In the genomic region with DNA sequence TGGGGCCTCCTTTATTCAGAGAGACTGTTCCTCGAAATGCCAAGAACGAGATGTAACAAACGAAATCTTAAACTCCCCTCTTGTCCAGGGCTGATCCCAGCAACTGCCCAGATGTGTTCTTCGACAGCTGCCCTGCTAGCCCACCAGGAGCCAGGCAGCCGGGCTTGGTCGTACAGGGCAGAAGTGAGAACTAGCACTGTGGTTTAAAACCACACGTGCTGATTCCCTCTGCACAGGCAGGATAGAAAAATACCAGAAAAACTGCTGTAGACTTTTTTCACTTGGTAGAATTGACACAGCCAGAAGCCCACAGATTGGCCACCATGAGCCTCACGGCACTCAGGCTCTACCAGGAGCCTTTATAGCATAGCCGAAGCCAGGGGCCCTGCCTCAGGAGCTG, we compare ENCODE assay signal across 20 cellular contexts. TPM values are rescaled to one million over a fixed set of nuclear protein-coding genes. Genes with fewer than 3 reads are reported as not detected.
DNase-seq lines count a peak whose midpoint lies in the region; ATAC-seq lines count a peak whose summit lies in the region.
"Had no signal": no experiment of that assay in that cellular context is flagged by ENCODE, and none has a peak within 500 bp of the region (broad histone marks: within the 10 kb centered on the region; RNA-seq: fewer than 3 reads in every experiment).

No MANE protein-coding gene starts in this region.

- peaks cover 45% of the 10 kb centered on the region for H3K36me3 ChIP-seq in CD4-positive, CD25-positive, alpha-beta regulatory T cell (ENCODE audit: control insufficient read depth, insufficient read depth, low read length)

- POLR2A ChIA-PET in activated CD4-positive, alpha-beta memory T cell treated with anti-CD3 and anti-CD28 coated beads for 36 hours (lab: Charles Lee) = no interaction called here

- H3K9me3 ChIP-seq in CD4-positive, CD25-positive, alpha-beta regulatory T cell (ENCODE audit: control insufficient read depth in 2 of 2, low read length in 2 of 2) = no peaks in the 10 kb centered on the region
- H3K9me3 ChIP-seq: A549, neutrophil had no signal

- peak overlapping the region; percentile 84 for H3K27ac Mint-ChIP-seq in activated CD8-positive, alpha-beta memory T cell treated with anti-CD3 and anti-CD28 coated beads, Interleukin-2, amount 10 ng/mL, durations not matched to agents 7 days and 5 days
- peak overlapping the region; percentile 9 to 99 (median 59) for H3K27ac Mint-ChIP-seq in CD4-positive, CD25-positive, alpha-beta regulatory T cell
- H3K27ac Mint-ChIP-seq in activated CD4-positive, alpha-beta memory T cell treated with anti-CD3 and anti-CD28 coated beads for 36 hours = peak overlapping the region; percentile 25
- no peak overlapping the region for H3K27ac Mint-ChIP-seq in natural killer cell treated with Interleukin-12 subunit alpha and Interleukin-12 subunit beta and Interleukin-15 and Interleukin-18, amount 100 ng/mL, for 72 hours
- no peak overlapping the region for H3K27ac Mint-ChIP-seq in stimulated activated memory B cell treated with anti-CD40 and anti-IgM and Interleukin-4, amounts not matched to agents 10 μg/mL and 1 μg/mL and 100 μg/mL, for 72 hours
- H3K27ac Mint-ChIP-seq: activated naive CD8-positive, alpha-beta T cell treated with anti-CD3 and anti-CD28 coated beads, Interleukin-2, amount 50 U/mL, for 24 hours had no signal

- no peaks in the 10 kb centered on the region for H3K27me3 Mint-ChIP-seq in activated CD8-positive, alpha-beta memory T cell treated with anti-CD3 and anti-CD28 coated beads, Interleukin-2, amount 10 ng/mL, durations not matched to agents 7 days and 5 days
- H3K27me3 Mint-ChIP-seq in CD4-positive, CD25-positive, alpha-beta regulatory T cell = no peaks in the 10 kb centered on the region
- H3K27me3 Mint-ChIP-seq in activated CD4-positive, alpha-beta memory T cell treated with anti-CD3 and anti-CD28 coated beads for 36 hours = no peaks in the 10 kb centered on the region
- H3K27me3 Mint-ChIP-seq in natural killer cell treated with Interleukin-12 subunit alpha and Interleukin-12 subunit beta and Interleukin-15 and Interleukin-18, amount 100 ng/mL, for 72 hours = no peaks in the 10 kb centered on the region
- H3K27me3 Mint-ChIP-seq in stimulated activated memory B cell treated with anti-CD40 and anti-IgM and Interleukin-4, amounts not matched to agents 10 μg/mL and 1 μg/mL and 100 μg/mL, for 72 hours = no peaks in the 10 kb centered on the region
- H3K27me3 Mint-ChIP-seq: activated naive CD8-positive, alpha-beta T cell treated with anti-CD3 and anti-CD28 coated beads, Interleukin-2, amount 50 U/mL, for 24 hours had no signal

- peak overlapping the region; percentile 43 for H3K27ac ChIP-seq in CD4-positive, CD25-positive, alpha-beta regulatory T cell (ENCODE audit: insufficient read depth, low read length, poor library complexity, severe bottlenecking)
- H3K27ac ChIP-seq: A549, brain microvascular endothelial cell, neutrophil had no signal

- CTCF ChIA-PET in activated CD8-positive, alpha-beta memory T cell treated with anti-CD3 and anti-CD28 coated beads, Interleukin-2, amount 10 ng/mL, durations not matched to agents 7 days and 5 days (lab: Charles Lee) = interaction anchor here (0.9 to 1.8 kb wide), 2 partner anchors 9 to 11 kb away, joined by 4 to 5 read pairs; no protein-coding TSS in a partner anchor
- CTCF ChIA-PET in activated CD4-positive, alpha-beta memory T cell treated with anti-CD3 and anti-CD28 coated beads for 36 hours (lab: Charles Lee) = interaction anchor here (1.6 kb wide), 1 partner anchor 20 kb away, joined by 3 read pairs; no protein-coding TSS in a partner anchor

- H3K4me1 ChIP-seq in CD4-positive, CD25-positive, alpha-beta regulatory T cell (ENCODE audit: control insufficient read depth, insufficient read depth, low read length, poor library complexity, severe bottlenecking) = peaks cover 50% of the 10 kb centered on the region
- H3K4me1 ChIP-seq: A549 had no signal

- H3K36me3 Mint-ChIP-seq in activated CD8-positive, alpha-beta memory T cell treated with anti-CD3 and anti-CD28 coated beads, Interleukin-2, amount 10 ng/mL, durations not matched to agents 7 days and 5 days = peaks cover 36% of the 10 kb centered on the region
- peaks cover 22% of the 10 kb centered on the region for H3K36me3 Mint-ChIP-seq in CD4-positive, CD25-positive, alpha-beta regulatory T cell
- H3K36me3 Mint-ChIP-seq in activated CD4-positive, alpha-beta memory T cell treated with anti-CD3 and anti-CD28 coated beads for 36 hours = peaks cover 33% of the 10 kb centered on the region
- peaks cover 5% of the 10 kb centered on the region for H3K36me3 Mint-ChIP-seq in natural killer cell treated with Interleukin-12 subunit alpha and Interleukin-12 subunit beta and Interleukin-15 and Interleukin-18, amount 100 ng/mL, for 72 hours
- peaks cover 64% of the 10 kb centered on the region for H3K36me3 Mint-ChIP-seq in stimulated activated memory B cell treated with anti-CD40 and anti-IgM and Interleukin-4, amounts not matched to agents 10 μg/mL and 1 μg/mL and 100 μg/mL, for 72 hours

- no peak overlapping the region for H3K4me3 ChIP-seq in CD4-positive, CD25-positive, alpha-beta regulatory T cell (ENCODE audit: low read depth, low read length)
- H3K4me3 ChIP-seq: A549 had no signal

- intact Hi-C loops in activated CD4-positive, alpha-beta memory T cell treated with anti-CD3 and anti-CD28 coated beads for 36 hours (cut with micrococcal nuclease) = no loop called here

- peak; percentile 59 for ATAC-seq in activated CD8-positive, alpha-beta memory T cell treated with anti-CD3 and anti-CD28 coated beads, Interleukin-2, amount 10 ng/mL, durations not matched to agents 7 days and 5 days
- no peak for ATAC-seq in CD4-positive, CD25-positive, alpha-beta regulatory T cell (ENCODE audit: low read depth in 2 of 2)
- peak; percentile 33 to 57 for ATAC-seq in natural killer cell treated with Interleukin-12 subunit alpha and Interleukin-12 subunit beta and Interleukin-15 and Interleukin-18, amount 100 ng/mL, for 72 hours
- ATAC-seq in HG02642 (IDR thresholded peaks at IDR 0.05; ENCODE audit: poor library complexity, unreplicated experiment) (no peak), HG02884 (IDR thresholded peaks at IDR 0.05; ENCODE audit: unreplicated experiment) (no peak)
- no peak for ATAC-seq in stimulated activated memory B cell treated with anti-CD40 and anti-IgM and Interleukin-4, amounts not matched to agents 10 μg/mL and 1 μg/mL and 100 μg/mL, for 72 hours
- ATAC-seq: activated naive CD8-positive, alpha-beta T cell treated with anti-CD3 and anti-CD28 coated beads, Interleukin-2, amount 50 U/mL, for 24 hours; activated T-cell treated with anti-CD3 and anti-CD28 coated beads, Interleukin-2, amount 50 U/mL, for 4 hours; HCT116 had no signal

- DNase-seq in activated CD8-positive, alpha-beta memory T cell treated with anti-CD3 and anti-CD28 coated beads, Interleukin-2, amount 10 ng/mL, durations not matched to agents 7 days and 5 days = peak; percentile 59
- no peak for DNase-seq in activated CD8-positive, alpha-beta memory T cell treated with anti-CD3 and anti-CD28 coated beads, Interleukin-2, amount 50 U/mL, for 4 hours
- no peak for DNase-seq in CD4-positive, CD25-positive, alpha-beta regulatory T cell
- no peak for DNase-seq in activated CD4-positive, alpha-beta memory T cell treated with anti-CD3 and anti-CD28 coated beads for 36 hours
- DNase-seq in natural killer cell treated with Interleukin-12 subunit alpha and Interleukin-12 subunit beta and Interleukin-15 and Interleukin-18, amount 100 ng/mL, for 72 hours (ENCODE audit: low spot score) = no peak
- DNase-seq: activated naive CD8-positive, alpha-beta T cell treated with anti-CD3 and anti-CD28 coated beads, Interleukin-2, amount 50 U/mL, for 24 hours; activated T-cell treated with anti-CD3 and anti-CD28 coated beads, Interleukin-2, amount 50 U/mL, for 4 hours; brain microvascular endothelial cell; cortex of kidney; DMS 273 treated with DMSO at 0.1 percent for 48 hours; NCI-H1436; NCI-H510A treated with DMSO at 0.1 percent for 48 hours; RPMI8226; stimulated activated CD4-positive, alpha-beta T cell treated with anti-CD3 and anti-CD28 coated beads, Interleukin-4, amount 100 ng/mL, for 4 hours had no signal

- peaks cover 66% of the 10 kb centered on the region for H3K4me1 Mint-ChIP-seq in activated CD8-positive, alpha-beta memory T cell treated with anti-CD3 and anti-CD28 coated beads, Interleukin-2, amount 10 ng/mL, durations not matched to agents 7 days and 5 days
- H3K4me1 Mint-ChIP-seq in CD4-positive, CD25-positive, alpha-beta regulatory T cell = peaks cover 15 to 84% (median 34%) of the 10 kb centered on the region in 4 donors
- H3K4me1 Mint-ChIP-seq in activated CD4-positive, alpha-beta memory T cell treated with anti-CD3 and anti-CD28 coated beads for 36 hours (ENCODE audit: low read depth) = peaks cover 80% of the 10 kb centered on the region
- H3K4me1 Mint-ChIP-seq in natural killer cell treated with Interleukin-12 subunit alpha and Interleukin-12 subunit beta and Interleukin-15 and Interleukin-18, amount 100 ng/mL, for 72 hours (ENCODE audit: low read depth in 2 of 2) = peaks cover 22 to 29% of the 10 kb centered on the region in 2 donors
- H3K4me1 Mint-ChIP-seq in stimulated activated memory B cell treated with anti-CD40 and anti-IgM and Interleukin-4, amounts not matched to agents 10 μg/mL and 1 μg/mL and 100 μg/mL, for 72 hours = peaks cover 50% of the 10 kb centered on the region

- no peaks in the 10 kb centered on the region for H3K27me3 ChIP-seq in CD4-positive, CD25-positive, alpha-beta regulatory T cell (ENCODE audit: control insufficient read depth, insufficient read depth, low read length)
- H3K27me3 ChIP-seq: brain microvascular endothelial cell, neutrophil had no signal

- no peaks in the 10 kb centered on the region for H3K9me3 Mint-ChIP-seq in activated CD8-positive, alpha-beta memory T cell treated with anti-CD3 and anti-CD28 coated beads, Interleukin-2, amount 10 ng/mL, durations not matched to agents 7 days and 5 days (ENCODE audit: low read depth)
- H3K9me3 Mint-ChIP-seq in CD4-positive, CD25-positive, alpha-beta regulatory T cell = peaks cover 0 to 2% (median 0%) of the 10 kb centered on the region in 7 donors
- H3K9me3 Mint-ChIP-seq in activated CD4-positive, alpha-beta memory T cell treated with anti-CD3 and anti-CD28 coated beads for 36 hours = no peaks in the 10 kb centered on the region
- no peaks in the 10 kb centered on the region for H3K9me3 Mint-ChIP-seq in natural killer cell treated with Interleukin-12 subunit alpha and Interleukin-12 subunit beta and Interleukin-15 and Interleukin-18, amount 100 ng/mL, for 72 hours
- no peaks in the 10 kb centered on the region for H3K9me3 Mint-ChIP-seq in stimulated activated memory B cell treated with anti-CD40 and anti-IgM and Interleukin-4, amounts not matched to agents 10 μg/mL and 1 μg/mL and 100 μg/mL, for 72 hours
- H3K9me3 Mint-ChIP-seq: activated naive CD8-positive, alpha-beta T cell treated with anti-CD3 and anti-CD28 coated beads, Interleukin-2, amount 50 U/mL, for 24 hours; activated T-cell treated with anti-CD3 and anti-CD28 coated beads, Interleukin-2, amount 50 U/mL, for 4 hours had no signal

- no peak overlapping the region for H3K4me3 Mint-ChIP-seq in activated CD8-positive, alpha-beta memory T cell treated with anti-CD3 and anti-CD28 coated beads, Interleukin-2, amount 10 ng/mL, durations not matched to agents 7 days and 5 days
- H3K4me3 Mint-ChIP-seq in CD4-positive, CD25-positive, alpha-beta regulatory T cell = no peak overlapping the region
- no peak overlapping the region for H3K4me3 Mint-ChIP-seq in activated CD4-positive, alpha-beta memory T cell treated with anti-CD3 and anti-CD28 coated beads for 36 hours
- no peak overlapping the region for H3K4me3 Mint-ChIP-seq in natural killer cell treated with Interleukin-12 subunit alpha and Interleukin-12 subunit beta and Interleukin-15 and Interleukin-18, amount 100 ng/mL, for 72 hours
- H3K4me3 Mint-ChIP-seq in stimulated activated memory B cell treated with anti-CD40 and anti-IgM and Interleukin-4, amounts not matched to agents 10 μg/mL and 1 μg/mL and 100 μg/mL, for 72 hours = no peak overlapping the region
- H3K4me3 Mint-ChIP-seq: activated naive CD8-positive, alpha-beta T cell treated with anti-CD3 and anti-CD28 coated beads, Interleukin-2, amount 50 U/mL, for 24 hours; activated T-cell treated with anti-CD3 and anti-CD28 coated beads, Interleukin-2, amount 50 U/mL, for 4 hours had no signal

RNA-seq across cellular contexts. Expression of a gene that starts 33.1 kb away (rescaled TPM):
- 10 to 100 TPM in 1 of 2 experiments, 1 to 10 TPM in 1; 5.2 to 12.5 TPM for total RNA-seq in activated CD8-positive, alpha-beta memory T cell treated with anti-CD3 and anti-CD28 coated beads, Interleukin-2, amount 10 ng/mL, durations not matched to agents 7 days and 5 days
- total RNA-seq in CD4-positive, CD25-positive, alpha-beta regulatory T cell = 9.4 TPM
- polyA plus RNA-seq in CD4-positive, CD25-positive, alpha-beta regulatory T cell = 10 to 100 TPM in 3 of 4 donors, 1 to 10 TPM in 1; 8.9 to 19.3 (median 16.0) TPM
- total RNA-seq in activated CD4-positive, alpha-beta memory T cell treated with anti-CD3 and anti-CD28 coated beads for 36 hours = 1 to 10 TPM; 9.3 to 9.4 TPM
- total RNA-seq in natural killer cell treated with Interleukin-12 subunit alpha and Interleukin-12 subunit beta and Interleukin-15 and Interleukin-18, amount 100 ng/mL, for 72 hours = 10 to 100 TPM in 1 of 2 donors, 1 to 10 TPM in 1; 3.4 to 18.2 TPM

Comparison
In these comparisons a context has a peak if more than half of its experiments do, and no peak if none do; other contexts are left out.
1. ATAC-seq: peak in activated CD8-positive, alpha-beta memory T cell treated with anti-CD3 and anti-CD28 coated beads, Interleukin-2, amount 10 ng/mL, durations not matched to agents 7 days and 5 days (single experiment) and natural killer cell treated with Interleukin-12 subunit alpha and Interleukin-12 subunit beta and Interleukin-15 and Interleukin-18, amount 100 ng/mL, for 72 hours (2 of 2); none in CD4-positive, CD25-positive, alpha-beta regulatory T cell (0 of 2), HG02642 (single experiment), stimulated activated memory B cell treated with anti-CD40 and anti-IgM and Interleukin-4, amounts not matched to agents 10 μg/mL and 1 μg/mL and 100 μg/mL, for 72 hours (single experiment) and HG02884 (single experiment).
2. H3K27ac Mint-ChIP-seq: peak in activated CD8-positive, alpha-beta memory T cell treated with anti-CD3 and anti-CD28 coated beads, Interleukin-2, amount 10 ng/mL, durations not matched to agents 7 days and 5 days (single experiment), CD4-positive, CD25-positive, alpha-beta regulatory T cell (3 of 3) and activated CD4-positive, alpha-beta memory T cell treated with anti-CD3 and anti-CD28 coated beads for 36 hours (single experiment); none in natural killer cell treated with Interleukin-12 subunit alpha and Interleukin-12 subunit beta and Interleukin-15 and Interleukin-18, amount 100 ng/mL, for 72 hours (0 of 2) and stimulated activated memory B cell treated with anti-CD40 and anti-IgM and Interleukin-4, amounts not matched to agents 10 μg/mL and 1 μg/mL and 100 μg/mL, for 72 hours (single experiment).